Comparison of ENCODE assay signal across 8 cellular contexts in the genomic region with DNA sequence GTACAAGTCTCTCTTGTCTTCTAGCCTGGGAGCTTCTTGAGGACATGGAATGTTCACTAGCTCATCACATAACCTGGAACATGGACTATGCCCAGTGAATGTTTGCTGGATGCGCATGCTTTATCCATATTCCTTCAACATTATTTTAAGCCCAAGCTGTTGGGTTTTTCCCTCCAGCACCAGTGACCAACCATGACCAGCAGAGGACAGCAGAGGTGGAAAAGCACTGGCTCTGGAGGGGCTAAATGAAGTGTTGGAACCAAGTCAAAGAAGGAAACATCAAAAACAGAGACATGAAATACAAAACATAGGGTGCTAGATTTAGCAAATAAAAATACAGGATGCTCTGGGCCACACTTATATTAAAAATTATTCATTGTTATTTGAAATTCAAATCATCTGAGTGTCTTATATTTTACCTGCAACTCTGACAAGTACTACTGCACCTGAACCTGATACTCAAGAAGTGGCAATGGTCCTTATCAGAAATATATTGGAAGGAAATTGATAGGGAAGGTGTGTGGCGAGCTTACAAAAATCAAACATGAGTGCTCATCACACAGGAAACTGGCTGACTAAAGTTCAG. TPM values are rescaled to one million over a fixed set of nuclear protein-coding genes. Genes with fewer than 3 reads are reported as not detected.
DNase-seq lines count a peak whose midpoint lies in the region; ATAC-seq and TF ChIP-seq lines count a peak whose summit lies in the region.

No MANE protein-coding gene starts in this region.

- no peaks in the 10 kb centered on the region for H3K36me3 ChIP-seq in cardiac muscle cell

- intact Hi-C loops in cardiac septum (cut with DNase I), result loop anchor here (5.0 kb wide), 1 partner anchor 128 kb away; no protein-coding TSS in a partner anchor

- peak; percentile 84 for TF ChIP-seq CTCF in cardiac muscle cell (IDR thresholded peaks at IDR 0.05; ENCODE audit: low read depth, low read length)

- peaks cover 3% of the 10 kb centered on the region for H3K27me3 Mint-ChIP-seq in activated naive CD4-positive, alpha-beta T cell treated with anti-CD3 and anti-CD28 coated beads, Interleukin-2, amount 10 ng/mL, durations not matched to agents 7 days and 5 days

- H3K27ac ChIP-seq in cardiac muscle cell, result no peak overlapping the region

- H3K27ac Mint-ChIP-seq in activated naive CD4-positive, alpha-beta T cell treated with anti-CD3 and anti-CD28 coated beads, Interleukin-2, amount 10 ng/mL, durations not matched to agents 7 days and 5 days, result no peak overlapping the region

- peaks cover 14% of the 10 kb centered on the region for H3K9me3 Mint-ChIP-seq in activated naive CD4-positive, alpha-beta T cell treated with anti-CD3 and anti-CD28 coated beads, Interleukin-2, amount 10 ng/mL, durations not matched to agents 7 days and 5 days

- H3K4me3 Mint-ChIP-seq in activated naive CD4-positive, alpha-beta T cell treated with anti-CD3 and anti-CD28 coated beads, Interleukin-2, amount 10 ng/mL, durations not matched to agents 7 days and 5 days, result no peak overlapping the region

- H3K36me3 Mint-ChIP-seq in activated naive CD4-positive, alpha-beta T cell treated with anti-CD3 and anti-CD28 coated beads, Interleukin-2, amount 10 ng/mL, durations not matched to agents 7 days and 5 days, result peaks cover 9% of the 10 kb centered on the region

- ATAC-seq in GM21515 (IDR thresholded peaks at IDR 0.05; ENCODE audit: unreplicated experiment) (no peak), GM18498 (IDR thresholded peaks at IDR 0.05; ENCODE audit: unreplicated experiment) (no peak)

- no peaks in the 10 kb centered on the region for H3K27me3 ChIP-seq in cardiac muscle cell

- DNase-seq in cardiac muscle cell (ENCODE audit: low read depth in 1 of 2, low spot score in 1 of 2), result peak; percentile 49 to 64
- no peak for DNase-seq in cardiac septum (ENCODE audit: low spot score)
- peak; percentile 7 for DNase-seq in NCI-H2107 (lab: John Stamatoyannopoulos, UW)
- peak; percentile 71 for DNase-seq in activated naive CD4-positive, alpha-beta T cell treated with anti-CD3 and anti-CD28 coated beads, Interleukin-2, amount 10 ng/mL, durations not matched to agents 7 days and 5 days
- DNase-seq in kidney tubule cell (ENCODE audit: low spot score), result peak; percentile 23
- DNase-seq in NCI-H2081 treated with DMSO at 0.1 percent for 48 hours (lab: John Stamatoyannopoulos, UW), result no peak

- no peaks in the 10 kb centered on the region for H3K4me1 ChIP-seq in cardiac muscle cell (ENCODE audit: low read depth)

- no peak overlapping the region for H3K4me3 ChIP-seq in cardiac muscle cell

- no peaks in the 10 kb centered on the region for H3K9me3 ChIP-seq in cardiac muscle cell (ENCODE audit: low read depth)

- H3K4me1 Mint-ChIP-seq in activated naive CD4-positive, alpha-beta T cell treated with anti-CD3 and anti-CD28 coated beads, Interleukin-2, amount 10 ng/mL, durations not matched to agents 7 days and 5 days, result peaks cover 30% of the 10 kb centered on the region

- CTCF ChIA-PET in activated naive CD4-positive, alpha-beta T cell treated with anti-CD3 and anti-CD28 coated beads, Interleukin-2, amount 10 ng/mL, durations not matched to agents 7 days and 5 days (lab: Charles Lee), result interaction anchor here (0.7 to 3.5 kb wide), 16 partner anchors 9 to 415 kb away, joined by 3 to 28 read pairs (median 4); a partner anchor contains a TSS

RNA-seq across cellular contexts. Expression of a gene that starts 23.1 kb away (rescaled TPM):
- total RNA-seq in cardiac muscle cell (2.0 and 4.8 TPM in 2 replicates), cardiac septum (1.6 TPM)
- polyA plus RNA-seq in cardiac muscle cell, result 2.3 and 3.6 TPM in 2 replicates

Comparison
In these comparisons a context has a peak if more than half of its experiments do, and no peak if none do; other contexts are left out.
1. DNase-seq: peak in cardiac muscle cell (2 of 2), NCI-H2107 (single experiment), activated naive CD4-positive, alpha-beta T cell treated with anti-CD3 and anti-CD28 coated beads, Interleukin-2, amount 10 ng/mL, durations not matched to agents 7 days and 5 days (single experiment) and kidney tubule cell (single experiment); none in cardiac septum (single experiment) and NCI-H2081 treated with DMSO at 0.1 percent for 48 hours (single experiment).